ENCODE assay signal across 1 cellular context in the genomic region with DNA sequence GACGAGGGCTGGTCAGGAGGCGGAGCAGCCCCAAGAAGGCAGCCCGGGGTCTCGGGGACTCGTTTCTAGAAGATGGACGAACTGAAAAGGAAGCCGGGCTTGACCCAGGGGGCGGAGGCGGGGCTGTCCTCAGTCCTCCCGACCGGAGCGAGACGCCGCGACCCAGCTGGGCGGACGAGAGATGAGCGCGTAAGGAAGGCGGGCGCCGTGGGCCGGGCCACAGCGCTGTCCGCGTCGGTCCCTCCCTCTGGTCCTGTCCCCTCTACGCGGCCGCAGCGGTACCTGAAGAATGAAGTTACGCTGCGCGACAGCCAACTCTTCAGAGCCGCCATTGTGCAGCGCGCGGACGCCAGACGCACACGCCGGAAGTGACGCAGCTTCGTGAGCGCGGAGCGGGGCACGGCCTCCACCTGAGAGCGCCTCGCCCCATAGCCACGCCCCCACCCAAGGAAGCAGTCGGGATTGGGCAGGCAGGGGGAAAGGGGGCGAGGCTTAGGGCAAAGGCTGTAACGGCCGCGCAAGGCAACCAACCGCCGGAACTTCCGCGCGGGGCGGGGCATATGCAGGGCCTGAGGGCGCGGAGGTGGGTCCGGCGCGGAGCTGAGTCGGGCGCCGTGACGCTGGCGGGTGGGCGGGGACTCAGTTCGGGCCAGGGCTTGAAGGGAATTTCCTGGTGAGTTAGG.
TF ChIP-seq lines count a peak whose summit lies in the region.

A gene (minus strand): TSS at position 370 of the 683 bp plus-strand sequence. CDS start 38 bp downstream, at position 332.

TF ChIP-seq in HepG2, 621 proteins besides CTCF, POLR2A, EP300 and RAD21 (continued from another document and continues in another):
- TF ChIP-seq, protein P1, sequence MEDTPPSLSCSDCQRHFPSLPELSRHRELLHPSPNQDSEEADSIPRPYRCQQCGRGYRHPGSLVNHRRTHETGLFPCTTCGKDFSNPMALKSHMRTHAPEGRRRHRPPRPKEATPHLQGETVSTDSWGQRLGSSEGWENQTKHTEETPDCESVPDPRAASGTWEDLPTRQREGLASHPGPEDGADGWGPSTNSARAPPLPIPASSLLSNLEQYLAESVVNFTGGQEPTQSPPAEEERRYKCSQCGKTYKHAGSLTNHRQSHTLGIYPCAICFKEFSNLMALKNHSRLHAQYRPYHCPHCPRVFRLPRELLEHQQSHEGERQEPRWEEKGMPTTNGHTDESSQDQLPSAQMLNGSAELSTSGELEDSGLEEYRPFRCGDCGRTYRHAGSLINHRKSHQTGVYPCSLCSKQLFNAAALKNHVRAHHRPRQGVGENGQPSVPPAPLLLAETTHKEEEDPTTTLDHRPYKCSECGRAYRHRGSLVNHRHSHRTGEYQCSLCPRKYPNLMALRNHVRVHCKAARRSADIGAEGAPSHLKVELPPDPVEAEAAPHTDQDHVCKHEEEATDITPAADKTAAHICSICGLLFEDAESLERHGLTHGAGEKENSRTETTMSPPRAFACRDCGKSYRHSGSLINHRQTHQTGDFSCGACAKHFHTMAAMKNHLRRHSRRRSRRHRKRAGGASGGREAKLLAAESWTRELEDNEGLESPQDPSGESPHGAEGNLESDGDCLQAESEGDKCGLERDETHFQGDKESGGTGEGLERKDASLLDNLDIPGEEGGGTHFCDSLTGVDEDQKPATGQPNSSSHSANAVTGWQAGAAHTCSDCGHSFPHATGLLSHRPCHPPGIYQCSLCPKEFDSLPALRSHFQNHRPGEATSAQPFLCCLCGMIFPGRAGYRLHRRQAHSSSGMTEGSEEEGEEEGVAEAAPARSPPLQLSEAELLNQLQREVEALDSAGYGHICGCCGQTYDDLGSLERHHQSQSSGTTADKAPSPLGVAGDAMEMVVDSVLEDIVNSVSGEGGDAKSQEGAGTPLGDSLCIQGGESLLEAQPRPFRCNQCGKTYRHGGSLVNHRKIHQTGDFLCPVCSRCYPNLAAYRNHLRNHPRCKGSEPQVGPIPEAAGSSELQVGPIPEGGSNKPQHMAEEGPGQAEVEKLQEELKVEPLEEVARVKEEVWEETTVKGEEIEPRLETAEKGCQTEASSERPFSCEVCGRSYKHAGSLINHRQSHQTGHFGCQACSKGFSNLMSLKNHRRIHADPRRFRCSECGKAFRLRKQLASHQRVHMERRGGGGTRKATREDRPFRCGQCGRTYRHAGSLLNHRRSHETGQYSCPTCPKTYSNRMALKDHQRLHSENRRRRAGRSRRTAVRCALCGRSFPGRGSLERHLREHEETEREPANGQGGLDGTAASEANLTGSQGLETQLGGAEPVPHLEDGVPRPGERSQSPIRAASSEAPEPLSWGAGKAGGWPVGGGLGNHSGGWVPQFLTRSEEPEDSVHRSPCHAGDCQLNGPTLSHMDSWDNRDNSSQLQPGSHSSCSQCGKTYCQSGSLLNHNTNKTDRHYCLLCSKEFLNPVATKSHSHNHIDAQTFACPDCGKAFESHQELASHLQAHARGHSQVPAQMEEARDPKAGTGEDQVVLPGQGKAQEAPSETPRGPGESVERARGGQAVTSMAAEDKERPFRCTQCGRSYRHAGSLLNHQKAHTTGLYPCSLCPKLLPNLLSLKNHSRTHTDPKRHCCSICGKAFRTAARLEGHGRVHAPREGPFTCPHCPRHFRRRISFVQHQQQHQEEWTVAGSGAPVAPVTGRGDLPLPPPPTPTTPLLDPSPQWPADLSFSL (CRISPR knock-in tag; IDR thresholded peaks at IDR 0.05) = no peak
- TF ChIP-seq, protein P2, sequence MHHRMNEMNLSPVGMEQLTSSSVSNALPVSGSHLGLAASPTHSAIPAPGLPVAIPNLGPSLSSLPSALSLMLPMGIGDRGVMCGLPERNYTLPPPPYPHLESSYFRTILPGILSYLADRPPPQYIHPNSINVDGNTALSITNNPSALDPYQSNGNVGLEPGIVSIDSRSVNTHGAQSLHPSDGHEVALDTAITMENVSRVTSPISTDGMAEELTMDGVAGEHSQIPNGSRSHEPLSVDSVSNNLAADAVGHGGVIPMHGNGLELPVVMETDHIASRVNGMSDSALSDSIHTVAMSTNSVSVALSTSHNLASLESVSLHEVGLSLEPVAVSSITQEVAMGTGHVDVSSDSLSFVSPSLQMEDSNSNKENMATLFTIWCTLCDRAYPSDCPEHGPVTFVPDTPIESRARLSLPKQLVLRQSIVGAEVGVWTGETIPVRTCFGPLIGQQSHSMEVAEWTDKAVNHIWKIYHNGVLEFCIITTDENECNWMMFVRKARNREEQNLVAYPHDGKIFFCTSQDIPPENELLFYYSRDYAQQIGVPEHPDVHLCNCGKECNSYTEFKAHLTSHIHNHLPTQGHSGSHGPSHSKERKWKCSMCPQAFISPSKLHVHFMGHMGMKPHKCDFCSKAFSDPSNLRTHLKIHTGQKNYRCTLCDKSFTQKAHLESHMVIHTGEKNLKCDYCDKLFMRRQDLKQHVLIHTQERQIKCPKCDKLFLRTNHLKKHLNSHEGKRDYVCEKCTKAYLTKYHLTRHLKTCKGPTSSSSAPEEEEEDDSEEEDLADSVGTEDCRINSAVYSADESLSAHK (CRISPR knock-in tag; IDR thresholded peaks at IDR 0.05; ENCODE audit: borderline replicate concordance) = 0 out of 2 replicates have a peak, but pooled peaks have one; percentile 72
- no peak for TF ChIP-seq NFIC (IDR thresholded peaks at IDR 0.05; ENCODE audit: low read length)
- TF ChIP-seq, protein P3, sequence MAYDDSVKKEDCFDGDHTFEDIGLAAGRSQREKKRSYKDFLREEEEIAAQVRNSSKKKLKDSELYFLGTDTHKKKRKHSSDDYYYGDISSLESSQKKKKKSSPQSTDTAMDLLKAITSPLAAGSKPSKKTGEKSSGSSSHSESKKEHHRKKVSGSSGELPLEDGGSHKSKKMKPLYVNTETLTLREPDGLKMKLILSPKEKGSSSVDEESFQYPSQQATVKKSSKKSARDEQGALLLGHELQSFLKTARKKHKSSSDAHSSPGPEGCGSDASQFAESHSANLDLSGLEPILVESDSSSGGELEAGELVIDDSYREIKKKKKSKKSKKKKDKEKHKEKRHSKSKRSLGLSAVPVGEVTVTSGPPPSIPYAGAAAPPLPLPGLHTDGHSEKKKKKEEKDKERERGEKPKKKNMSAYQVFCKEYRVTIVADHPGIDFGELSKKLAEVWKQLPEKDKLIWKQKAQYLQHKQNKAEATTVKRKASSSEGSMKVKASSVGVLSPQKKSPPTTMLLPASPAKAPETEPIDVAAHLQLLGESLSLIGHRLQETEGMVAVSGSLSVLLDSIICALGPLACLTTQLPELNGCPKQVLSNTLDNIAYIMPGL (CRISPR knock-in tag; IDR thresholded peaks at IDR 0.05; ENCODE audit: borderline replicate concordance in 1 of 2, low read depth in 1 of 2) = peak in 1 of 2 experiments; percentile 49; a peak in 2 of 4 replicates
- no peak for TF ChIP-seq PHB2 (IDR thresholded peaks at IDR 0.05; ENCODE audit: partially characterized antibody)
- TF ChIP-seq, protein P4, sequence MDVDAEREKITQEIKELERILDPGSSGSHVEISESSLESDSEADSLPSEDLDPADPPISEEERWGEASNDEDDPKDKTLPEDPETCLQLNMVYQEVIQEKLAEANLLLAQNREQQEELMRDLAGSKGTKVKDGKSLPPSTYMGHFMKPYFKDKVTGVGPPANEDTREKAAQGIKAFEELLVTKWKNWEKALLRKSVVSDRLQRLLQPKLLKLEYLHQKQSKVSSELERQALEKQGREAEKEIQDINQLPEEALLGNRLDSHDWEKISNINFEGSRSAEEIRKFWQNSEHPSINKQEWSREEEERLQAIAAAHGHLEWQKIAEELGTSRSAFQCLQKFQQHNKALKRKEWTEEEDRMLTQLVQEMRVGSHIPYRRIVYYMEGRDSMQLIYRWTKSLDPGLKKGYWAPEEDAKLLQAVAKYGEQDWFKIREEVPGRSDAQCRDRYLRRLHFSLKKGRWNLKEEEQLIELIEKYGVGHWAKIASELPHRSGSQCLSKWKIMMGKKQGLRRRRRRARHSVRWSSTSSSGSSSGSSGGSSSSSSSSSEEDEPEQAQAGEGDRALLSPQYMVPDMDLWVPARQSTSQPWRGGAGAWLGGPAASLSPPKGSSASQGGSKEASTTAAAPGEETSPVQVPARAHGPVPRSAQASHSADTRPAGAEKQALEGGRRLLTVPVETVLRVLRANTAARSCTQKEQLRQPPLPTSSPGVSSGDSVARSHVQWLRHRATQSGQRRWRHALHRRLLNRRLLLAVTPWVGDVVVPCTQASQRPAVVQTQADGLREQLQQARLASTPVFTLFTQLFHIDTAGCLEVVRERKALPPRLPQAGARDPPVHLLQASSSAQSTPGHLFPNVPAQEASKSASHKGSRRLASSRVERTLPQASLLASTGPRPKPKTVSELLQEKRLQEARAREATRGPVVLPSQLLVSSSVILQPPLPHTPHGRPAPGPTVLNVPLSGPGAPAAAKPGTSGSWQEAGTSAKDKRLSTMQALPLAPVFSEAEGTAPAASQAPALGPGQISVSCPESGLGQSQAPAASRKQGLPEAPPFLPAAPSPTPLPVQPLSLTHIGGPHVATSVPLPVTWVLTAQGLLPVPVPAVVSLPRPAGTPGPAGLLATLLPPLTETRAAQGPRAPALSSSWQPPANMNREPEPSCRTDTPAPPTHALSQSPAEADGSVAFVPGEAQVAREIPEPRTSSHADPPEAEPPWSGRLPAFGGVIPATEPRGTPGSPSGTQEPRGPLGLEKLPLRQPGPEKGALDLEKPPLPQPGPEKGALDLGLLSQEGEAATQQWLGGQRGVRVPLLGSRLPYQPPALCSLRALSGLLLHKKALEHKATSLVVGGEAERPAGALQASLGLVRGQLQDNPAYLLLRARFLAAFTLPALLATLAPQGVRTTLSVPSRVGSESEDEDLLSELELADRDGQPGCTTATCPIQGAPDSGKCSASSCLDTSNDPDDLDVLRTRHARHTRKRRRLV (CRISPR knock-in tag; IDR thresholded peaks at IDR 0.05) = no peak
- TF ChIP-seq, protein P5, sequence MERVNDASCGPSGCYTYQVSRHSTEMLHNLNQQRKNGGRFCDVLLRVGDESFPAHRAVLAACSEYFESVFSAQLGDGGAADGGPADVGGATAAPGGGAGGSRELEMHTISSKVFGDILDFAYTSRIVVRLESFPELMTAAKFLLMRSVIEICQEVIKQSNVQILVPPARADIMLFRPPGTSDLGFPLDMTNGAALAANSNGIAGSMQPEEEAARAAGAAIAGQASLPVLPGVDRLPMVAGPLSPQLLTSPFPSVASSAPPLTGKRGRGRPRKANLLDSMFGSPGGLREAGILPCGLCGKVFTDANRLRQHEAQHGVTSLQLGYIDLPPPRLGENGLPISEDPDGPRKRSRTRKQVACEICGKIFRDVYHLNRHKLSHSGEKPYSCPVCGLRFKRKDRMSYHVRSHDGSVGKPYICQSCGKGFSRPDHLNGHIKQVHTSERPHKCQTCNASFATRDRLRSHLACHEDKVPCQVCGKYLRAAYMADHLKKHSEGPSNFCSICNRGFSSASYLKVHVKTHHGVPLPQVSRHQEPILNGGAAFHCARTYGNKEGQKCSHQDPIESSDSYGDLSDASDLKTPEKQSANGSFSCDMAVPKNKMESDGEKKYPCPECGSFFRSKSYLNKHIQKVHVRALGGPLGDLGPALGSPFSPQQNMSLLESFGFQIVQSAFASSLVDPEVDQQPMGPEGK (CRISPR knock-in tag; IDR thresholded peaks at IDR 0.05) = 0 out of 2 replicates have a peak, but pooled peaks have one; percentile 50
- TF ChIP-seq, protein P6, sequence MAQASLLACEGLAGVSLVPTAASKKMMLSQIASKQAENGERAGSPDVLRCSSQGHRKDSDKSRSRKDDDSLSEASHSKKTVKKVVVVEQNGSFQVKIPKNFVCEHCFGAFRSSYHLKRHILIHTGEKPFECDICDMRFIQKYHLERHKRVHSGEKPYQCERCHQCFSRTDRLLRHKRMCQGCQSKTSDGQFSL (CRISPR knock-in tag; IDR thresholded peaks at IDR 0.05) = no peak
- TF ChIP-seq, protein P7, sequence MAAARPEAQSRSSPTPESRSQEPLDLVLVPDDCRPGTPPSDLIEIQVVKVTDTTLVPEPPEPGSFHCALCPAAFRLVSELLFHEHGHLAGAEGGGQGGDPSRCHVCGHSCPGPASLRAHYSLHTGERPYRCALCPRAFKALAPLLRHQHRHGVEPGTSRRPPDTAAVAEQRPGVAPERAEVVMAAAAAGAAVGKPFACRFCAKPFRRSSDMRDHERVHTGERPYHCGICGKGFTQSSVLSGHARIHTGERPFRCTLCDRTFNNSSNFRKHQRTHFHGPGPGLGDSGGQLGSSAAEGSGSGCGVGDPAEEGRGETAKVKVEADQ (CRISPR knock-in tag; IDR thresholded peaks at IDR 0.05; ENCODE audit: borderline replicate concordance) = no peak
- peak; percentile 84; the same call in 1 of the 2 replicates for TF ChIP-seq ZNF350 (CRISPR knock-in tag; IDR thresholded peaks at IDR 0.05; ENCODE audit: borderline replicate concordance, low read depth)
- no peak for TF ChIP-seq ZNF547 (CRISPR knock-in tag; IDR thresholded peaks at IDR 0.05)
- TF ChIP-seq FOXA1 (IDR thresholded peaks at IDR 0.05) = no peak
- TF ChIP-seq FOXA1 (CRISPR knock-in tag; IDR thresholded peaks at IDR 0.05) = no peak
- no peak for TF ChIP-seq TBL1XR1 (IDR thresholded peaks at IDR 0.05; ENCODE audit: borderline replicate concordance, low read length, partially characterized antibody)
- no peak for TF ChIP-seq ZNF616 (CRISPR knock-in tag; IDR thresholded peaks at IDR 0.05; ENCODE audit: low read depth)
- TF ChIP-seq ZMYM3 (CRISPR knock-in tag; IDR thresholded peaks at IDR 0.05) = no peak
- peak; percentile 79; the same call in 1 of the 2 replicates for TF ChIP-seq ZNF614 (CRISPR knock-in tag; IDR thresholded peaks at IDR 0.05; ENCODE audit: borderline replicate concordance)
- TF ChIP-seq GATA4 (IDR thresholded peaks at IDR 0.05; ENCODE audit: borderline replicate concordance, low read depth) = no peak; the same call in 1 of the 2 replicates
- no peak for TF ChIP-seq ZNF709 (CRISPR knock-in tag; IDR thresholded peaks at IDR 0.05)
- no peak; the same call in 1 of the 2 replicates for TF ChIP-seq ZNF703 (CRISPR knock-in tag; IDR thresholded peaks at IDR 0.05; ENCODE audit: borderline replicate concordance)
- peak; percentile 38; the same call in 1 of the 2 replicates for TF ChIP-seq ZNF253 (CRISPR knock-in tag; IDR thresholded peaks at IDR 0.05; ENCODE audit: borderline replicate concordance)
- TF ChIP-seq CREB1 (IDR thresholded peaks at IDR 0.05) = peak; percentile 94
- TF ChIP-seq CREB1 (CRISPR knock-in tag; IDR thresholded peaks at IDR 0.05) = peak; percentile 98
- no peak for TF ChIP-seq ZNF207 (IDR thresholded peaks at IDR 0.05; ENCODE audit: borderline replicate concordance)
- TF ChIP-seq KLF6 (CRISPR knock-in tag; IDR thresholded peaks at IDR 0.05) = no peak; the same call in 1 of the 2 replicates
- TF ChIP-seq, protein P8, sequence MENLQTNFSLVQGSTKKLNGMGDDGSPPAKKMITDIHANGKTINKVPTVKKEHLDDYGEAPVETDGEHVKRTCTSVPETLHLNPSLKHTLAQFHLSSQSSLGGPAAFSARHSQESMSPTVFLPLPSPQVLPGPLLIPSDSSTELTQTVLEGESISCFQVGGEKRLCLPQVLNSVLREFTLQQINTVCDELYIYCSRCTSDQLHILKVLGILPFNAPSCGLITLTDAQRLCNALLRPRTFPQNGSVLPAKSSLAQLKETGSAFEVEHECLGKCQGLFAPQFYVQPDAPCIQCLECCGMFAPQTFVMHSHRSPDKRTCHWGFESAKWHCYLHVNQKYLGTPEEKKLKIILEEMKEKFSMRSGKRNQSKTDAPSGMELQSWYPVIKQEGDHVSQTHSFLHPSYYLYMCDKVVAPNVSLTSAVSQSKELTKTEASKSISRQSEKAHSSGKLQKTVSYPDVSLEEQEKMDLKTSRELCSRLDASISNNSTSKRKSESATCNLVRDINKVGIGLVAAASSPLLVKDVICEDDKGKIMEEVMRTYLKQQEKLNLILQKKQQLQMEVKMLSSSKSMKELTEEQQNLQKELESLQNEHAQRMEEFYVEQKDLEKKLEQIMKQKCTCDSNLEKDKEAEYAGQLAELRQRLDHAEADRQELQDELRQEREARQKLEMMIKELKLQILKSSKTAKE (CRISPR knock-in tag; IDR thresholded peaks at IDR 0.05; ENCODE audit: borderline replicate concordance) = no peak; the same call in 1 of the 2 replicates
